Comparison of ENCODE assay signal across 18 cellular contexts in the genomic region with DNA sequence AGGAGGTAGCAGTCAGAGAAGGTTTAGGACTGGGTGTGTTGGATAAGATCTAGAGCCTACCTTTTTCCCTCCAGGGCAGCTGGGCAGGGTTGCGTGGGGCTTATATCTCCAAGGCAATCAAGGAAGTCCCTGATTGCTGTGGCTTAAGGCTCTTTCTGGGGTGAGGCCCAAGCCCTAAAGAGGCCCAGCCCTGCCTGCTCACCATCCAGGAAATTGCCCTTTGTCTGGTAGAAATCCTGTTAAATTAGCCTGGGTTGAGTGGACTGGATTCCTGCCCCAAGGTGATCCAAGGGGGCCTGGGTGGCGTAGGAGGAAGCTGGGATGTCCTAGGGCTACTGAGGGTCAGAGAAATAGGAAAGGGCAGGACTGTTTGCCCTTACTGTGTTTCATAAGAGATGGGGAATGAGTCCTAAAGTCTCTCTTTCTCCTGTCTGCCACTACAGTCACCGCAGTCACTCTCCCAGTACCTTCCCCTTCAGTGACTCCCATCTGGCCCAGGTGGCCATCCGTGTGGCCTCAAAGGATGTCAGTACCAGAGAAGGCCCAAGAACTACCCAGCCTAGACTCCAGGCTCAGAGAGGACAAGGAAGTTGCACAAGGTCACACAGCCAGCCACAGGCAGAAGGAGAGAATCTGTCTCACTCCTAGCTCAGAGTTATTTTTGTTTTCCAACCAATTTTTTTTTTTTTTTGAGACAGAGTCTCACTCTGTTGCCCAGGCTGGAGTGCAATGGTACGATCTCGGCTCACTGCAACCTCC. TPM values are rescaled to one million over a fixed set of nuclear protein-coding genes. Genes with fewer than 3 reads are reported as not detected.
A peak's percentile ranks its signal among the peaks of the same experiment; 100 is the strongest.
DNase-seq lines count a peak whose midpoint lies in the region; ATAC-seq, FAIRE-seq and TF ChIP-seq lines count a peak whose summit lies in the region.
"Had no signal": no experiment of that assay in that cellular context is flagged by ENCODE, and none has a peak within 500 bp of the region (broad histone marks: within the 10 kb centered on the region; RNA-seq: fewer than 3 reads in every experiment).

No MANE protein-coding gene starts in this region.

- TF ChIP-seq RAD21 in HepG2 (CRISPR knock-in tag; IDR thresholded peaks at IDR 0.05): no peak

- TF ChIP-seq POLR2A in HepG2 (IDR thresholded peaks at IDR 0.05; ENCODE audit: insufficient read depth in 1 of 2, low read depth in 2 of 2, low read length in 2 of 2): no peak
- TF ChIP-seq POLR2A in right lobe of liver (IDR thresholded peaks at IDR 0.05): no peak
- no peak for TF ChIP-seq POLR2A in erythroblast (IDR thresholded peaks at IDR 0.05; ENCODE audit: low read length)
- TF ChIP-seq POLR2A in spleen (IDR thresholded peaks at IDR 0.05): no peak

- CTCF ChIA-PET in HepG2 (lab: Yijun Ruan, JAX; ENCODE audit: low intra/inter-chr PET ratio, low total read pairs): no interaction called here

- DNase-seq in HepG2 (ENCODE audit: low spot score) (no peak), right lobe of liver (no peak), kidney tubule cell (ENCODE audit: low spot score) (peak; percentile 42), erythroblast (lab: John Stamatoyannopoulos, UW) (no peak), spleen (no peak)
- DNase-seq in stimulated activated CD4-positive, alpha-beta T cell treated with anti-CD3 and anti-CD28 coated beads, Interleukin-15, amount 100 ng/mL, for 24 hours: no peak
- DNase-seq: activated gamma-delta T cell treated with Interleukin-2 at 50 U/mL for 16 hours; Calu3; effector memory CD4-positive, alpha-beta T cell; head of caudate nucleus; left ventricle myocardium inferior; NCI-H1694 treated with DMSO at 0.1 percent for 48 hours; NCI-H69; SJCRH30 had no signal

- WGBS in HepG2 (ENCODE audit: low lambda C conversion rate): 48% methylated on average over 4 of the region's 6 CpGs
- 93% methylated on average over 2 of the region's 6 CpGs for WGBS in right lobe of liver (ENCODE audit: insufficient coverage, low coverage, low lambda C conversion rate, missing lambda C conversion rate)
- WGBS in spleen, 5 donors: 72 to 84% (median 77%) methylated on average over 5 to 6 of the region's 6 CpGs

- H3K36me3 Mint-ChIP-seq in activated T-helper 17 cell treated with anti-CD3 and anti-CD28 coated beads, Interleukin-2, amount 50 U/mL, for 72 hours (ENCODE audit: low read depth): no peaks in the 10 kb centered on the region
- H3K36me3 Mint-ChIP-seq: brain had no signal

- H3K9me3 Mint-ChIP-seq in activated T-helper 17 cell treated with anti-CD3 and anti-CD28 coated beads, Interleukin-2, amount 50 U/mL, for 72 hours: no peaks in the 10 kb centered on the region

- H3K27ac Mint-ChIP-seq in activated T-helper 17 cell treated with anti-CD3 and anti-CD28 coated beads, Interleukin-2, amount 50 U/mL, for 72 hours: peak overlapping the region; percentile 32

- in situ Hi-C loops in HepG2 (cut with HindIII; ENCODE audit: extremely low pct_ligation_motif_present, low pct_unique_long_range_greater_than_20kb): no loop called here

- H3K9me3 ChIP-seq in HepG2 (ENCODE audit: low read length): no peaks in the 10 kb centered on the region
- no peaks in the 10 kb centered on the region for H3K9me3 ChIP-seq in right lobe of liver
- H3K9me3 ChIP-seq in spleen: no peaks in the 10 kb centered on the region
- H3K9me3 ChIP-seq: left ventricle myocardium inferior, SJCRH30 had no signal

- no peak overlapping the region for H3K4me3 Mint-ChIP-seq in activated T-helper 17 cell treated with anti-CD3 and anti-CD28 coated beads, Interleukin-2, amount 50 U/mL, for 72 hours
- H3K4me3 Mint-ChIP-seq: brain had no signal

- TF ChIP-seq EP300 in HepG2 (IDR thresholded peaks at IDR 0.05; ENCODE audit: low read depth in 2 of 2, low read length in 2 of 2) (no peak), HepG2 (CRISPR knock-in tag; IDR thresholded peaks at IDR 0.05; ENCODE audit: borderline replicate concordance) (no peak)

- H4K20me1 ChIP-seq in HepG2 (ENCODE audit: insufficient read depth, low read length): no peaks in the 10 kb centered on the region

- H2AFZ ChIP-seq in HepG2 (ENCODE audit: low read length): no peak overlapping the region

- H3K4me1 ChIP-seq in HepG2 (ENCODE audit: insufficient read depth, low read length) (peaks cover 8% of the 10 kb centered on the region; the same call in 1 of the 2 replicates), right lobe of liver (no peaks in the 10 kb centered on the region), spleen (peaks cover 0 to 12% (median 0%) of the 10 kb centered on the region in 6 donors)
- H3K4me1 ChIP-seq: left ventricle myocardium inferior had no signal

- H3K4me1 Mint-ChIP-seq in activated T-helper 17 cell treated with anti-CD3 and anti-CD28 coated beads, Interleukin-2, amount 50 U/mL, for 72 hours: no peaks in the 10 kb centered on the region

- POLR2A ChIA-PET in HepG2 (lab: Yijun Ruan, JAX): no interaction called here

- H3K27ac ChIP-seq in HepG2 (ENCODE audit: extremely low read length, insufficient read depth, low read length) (no peak overlapping the region), right lobe of liver (no peak overlapping the region), spleen (no peak overlapping the region)
- H3K27ac ChIP-seq: left ventricle myocardium inferior, SJCRH30, skin epidermis had no signal

- no peak for FAIRE-seq in HepG2 (lab: Jason Lieb, UNC)

- no peaks in the 10 kb centered on the region for H3K27me3 Mint-ChIP-seq in activated T-helper 17 cell treated with anti-CD3 and anti-CD28 coated beads, Interleukin-2, amount 50 U/mL, for 72 hours

- H3K27me3 ChIP-seq in HepG2 (ENCODE audit: control insufficient read depth in 1 of 2, insufficient read depth in 2 of 2, low read length in 2 of 2): no peaks in the 10 kb centered on the region; a peak in 1 of 5 replicates
- no peaks in the 10 kb centered on the region for H3K27me3 ChIP-seq in right lobe of liver
- no peaks in the 10 kb centered on the region for H3K27me3 ChIP-seq in spleen (replicated peaks in 1 of 7)
- H3K27me3 ChIP-seq: SJCRH30 had no signal

- BruUV-seq in HepG2 (replicated peaks; lab: Mats Ljungman, UMichigan): no TSS peak

- intact Hi-C loops in HepG2 (cut with micrococcal nuclease; ENCODE audit: unreplicated experiment) (no loop called here), right lobe of liver (cut with DNase I) (loop anchor here in 1 of 2 donors (10.0 kb wide), 1 partner anchor 166 kb away; no protein-coding TSS in a partner anchor), spleen (cut with DNase I; ENCODE audit: low total_unique reads) (loop anchor here (10.0 kb wide), 1 partner anchor 54 kb away; no protein-coding TSS in a partner anchor)

- no peak overlapping the region for H3K9ac ChIP-seq in HepG2 (ENCODE audit: insufficient read depth, low read depth, low read length)

- H3K4me3 ChIP-seq in HepG2 (replicated peaks in 1 of 3; ENCODE audit: insufficient read depth in 1 of 3, low read depth in 2 of 3, low read length in 3 of 3): no peak overlapping the region
- H3K4me3 ChIP-seq in right lobe of liver: no peak overlapping the region
- no peak overlapping the region for H3K4me3 ChIP-seq in spleen
- H3K4me3 ChIP-seq: left ventricle myocardium inferior, SJCRH30, skin epidermis had no signal

- no peaks in the 10 kb centered on the region for H3K79me2 ChIP-seq in HepG2 (ENCODE audit: insufficient read depth, low read length)

- H3K4me2 ChIP-seq in HepG2 (ENCODE audit: low read depth, low read length): no peak overlapping the region

- no peaks in the 10 kb centered on the region for H3K36me3 ChIP-seq in HepG2 (replicated peaks in 1 of 2; ENCODE audit: control insufficient read depth in 1 of 2, insufficient read depth in 2 of 2, low read length in 2 of 2)
- H3K36me3 ChIP-seq in right lobe of liver: no peaks in the 10 kb centered on the region
- no peaks in the 10 kb centered on the region for H3K36me3 ChIP-seq in spleen
- H3K36me3 ChIP-seq: left ventricle myocardium inferior, SJCRH30 had no signal

- ATAC-seq in HepG2: no peak
- ATAC-seq in right lobe of liver: no peak
- no peak for ATAC-seq in activated T-helper 17 cell treated with anti-CD3 and anti-CD28 coated beads, Interleukin-2, amount 50 U/mL, for 72 hours (replicated peaks)
- no peak for ATAC-seq in GM18519 (IDR thresholded peaks at IDR 0.05; ENCODE audit: low FRiP score, unreplicated experiment)

- TF ChIP-seq CTCF in HepG2 (CRISPR knock-in tag; IDR thresholded peaks at IDR 0.05): no peak
- no peak for TF ChIP-seq CTCF in right lobe of liver (IDR thresholded peaks at IDR 0.05)
- no peak for TF ChIP-seq CTCF in spleen (IDR thresholded peaks at IDR 0.05 in 8 of 11, conservative IDR thresholded peaks at IDR 0.05 in 3 of 11)

RNA-seq across cellular contexts. Expression of a gene that starts 25.8 kb away (rescaled TPM):
- total RNA-seq in HepG2 (2016; rRNA removed; fragmentation: Illumina TruSeq; extraction: Trizol) (not detected in 2 replicates), right lobe of liver (100 to 1,000 TPM in 3 of 6 experiments, 10 to 100 TPM in 3; 44.3 to 292 (median 113) TPM), spleen (1 to 10 TPM in 6 of 7 donors, under 1 TPM in 1; 0.88 to 7.1 (median 4.2) TPM)
- total RNA-seq in HepG2 (2016; cell fraction: cytosol; rRNA removed; fragmentation: Illumina TruSeq; extraction: Trizol; ENCODE audit: low read depth): not detected in 2 replicates
- total RNA-seq in HepG2 (2016; cell fraction: insoluble cytoplasmic fraction; rRNA removed; fragmentation: Illumina TruSeq; extraction: Trizol): 0.11 TPM in 1 of 2 replicates, not detected in the other
- not detected in 2 replicates for total RNA-seq in HepG2 (2016; cell fraction: membrane; rRNA removed; fragmentation: Illumina TruSeq; extraction: Trizol)
- not detected in 2 replicates for total RNA-seq in HepG2 (2016; cell fraction: nucleus; rRNA removed; fragmentation: Illumina TruSeq; extraction: Trizol)
- polyA plus RNA-seq in HepG2 (2011; rRNA removed) (0.05 and 0.08 TPM in 2 replicates), spleen (1 to 10 TPM; 1.8 to 4.1 (median 2.2) TPM)
- polyA plus RNA-seq in HepG2 (2011; cell fraction: cytosol; rRNA removed): not detected in 2 replicates
- 0.13 TPM in 1 of 2 replicates, not detected in the other for polyA plus RNA-seq in HepG2 (2011; cell fraction: nucleus; rRNA removed)
- not detected in 2 replicates for polyA plus RNA-seq in HepG2 (2012)
- polyA plus RNA-seq in HepG2 (2016; cell fraction: cytosol; fragmentation: Illumina TruSeq; extraction: Trizol; ENCODE audit: low read depth): not detected in 2 replicates
- polyA plus RNA-seq in HepG2 (2016; cell fraction: insoluble cytoplasmic fraction; fragmentation: Illumina TruSeq; extraction: Trizol; ENCODE audit: low read depth): not detected in 2 replicates
- not detected in 2 replicates for polyA plus RNA-seq in HepG2 (2016; cell fraction: membrane; fragmentation: Illumina TruSeq; extraction: Trizol; ENCODE audit: low read depth)
- polyA plus RNA-seq in HepG2 (2016; cell fraction: nucleus; fragmentation: Illumina TruSeq; extraction: Trizol; ENCODE audit: insufficient read depth, low read depth): not detected in 2 replicates
- polyA minus RNA-seq in HepG2 (2011; rRNA and poly(A)+ RNA removed; ENCODE audit: low replicate concordance): 0.06 and 0.16 TPM in 2 replicates
- not detected in 2 replicates for polyA minus RNA-seq in HepG2 (2011; cell fraction: cytosol; rRNA and poly(A)+ RNA removed)
- polyA minus RNA-seq in HepG2 (2011; cell fraction: nucleus; rRNA and poly(A)+ RNA removed): not detected in 2 replicates
- total RNA-seq in activated T-helper 17 cell treated with anti-CD3 and anti-CD28 coated beads, Interleukin-2, amount 50 U/mL, for 72 hours: 10 to 100 TPM in 1 of 2 donors, 1 to 10 TPM in 1; 8.1 to 10.3 TPM

RNA-seq across cellular contexts. Expression of a gene that starts 59.8 kb away (rescaled TPM):
- 174 and 228 TPM in 2 replicates for total RNA-seq in HepG2 (2016; rRNA removed; fragmentation: Illumina TruSeq; extraction: Trizol)
- total RNA-seq in HepG2 (2016; cell fraction: cytosol; rRNA removed; fragmentation: Illumina TruSeq; extraction: Trizol; ENCODE audit: low read depth): 20.2 and 22.6 TPM in 2 replicates
- 168 and 225 TPM in 2 replicates for total RNA-seq in HepG2 (2016; cell fraction: insoluble cytoplasmic fraction; rRNA removed; fragmentation: Illumina TruSeq; extraction: Trizol)
- total RNA-seq in HepG2 (2016; cell fraction: membrane; rRNA removed; fragmentation: Illumina TruSeq; extraction: Trizol): 60.4 and 63.8 TPM in 2 replicates
- total RNA-seq in HepG2 (2016; cell fraction: nucleus; rRNA removed; fragmentation: Illumina TruSeq; extraction: Trizol): 78.4 and 78.5 TPM in 2 replicates
- 166 and 195 TPM in 2 replicates for polyA plus RNA-seq in HepG2 (2011; rRNA removed)
- 133 and 166 TPM in 2 replicates for polyA plus RNA-seq in HepG2 (2011; cell fraction: cytosol; rRNA removed)
- 60.0 and 61.0 TPM in 2 replicates for polyA plus RNA-seq in HepG2 (2011; cell fraction: nucleus; rRNA removed)
- 141 and 150 TPM in 2 replicates for polyA plus RNA-seq in HepG2 (2012)
- 19.7 and 20.6 TPM in 2 replicates for polyA plus RNA-seq in HepG2 (2016; cell fraction: cytosol; fragmentation: Illumina TruSeq; extraction: Trizol; ENCODE audit: low read depth)
- 216 and 228 TPM in 2 replicates for polyA plus RNA-seq in HepG2 (2016; cell fraction: insoluble cytoplasmic fraction; fragmentation: Illumina TruSeq; extraction: Trizol; ENCODE audit: low read depth)
- 43.3 and 46.3 TPM in 2 replicates for polyA plus RNA-seq in HepG2 (2016; cell fraction: membrane; fragmentation: Illumina TruSeq; extraction: Trizol; ENCODE audit: low read depth)
- polyA plus RNA-seq in HepG2 (2016; cell fraction: nucleus; fragmentation: Illumina TruSeq; extraction: Trizol; ENCODE audit: insufficient read depth, low read depth): 84.0 and 90.0 TPM in 2 replicates
- polyA minus RNA-seq in HepG2 (2011; rRNA and poly(A)+ RNA removed; ENCODE audit: low replicate concordance): 144 and 148 TPM in 2 replicates
- polyA minus RNA-seq in HepG2 (2011; cell fraction: cytosol; rRNA and poly(A)+ RNA removed): 105 and 109 TPM in 2 replicates
- 77.9 and 90.9 TPM in 2 replicates for polyA minus RNA-seq in HepG2 (2011; cell fraction: nucleus; rRNA and poly(A)+ RNA removed)
- total RNA-seq in right lobe of liver: 100 to 1,000 TPM in 5 of 6 experiments, 10 to 100 TPM in 1; 93.1 to 152 (median 128) TPM
- total RNA-seq in activated T-helper 17 cell treated with anti-CD3 and anti-CD28 coated beads, Interleukin-2, amount 50 U/mL, for 72 hours: 100 to 1,000 TPM; 405 to 687 TPM
- total RNA-seq in spleen: 100 to 1,000 TPM; 241 to 608 (median 402) TPM
- 100 to 1,000 TPM; 124 to 200 (median 182) TPM for polyA plus RNA-seq in spleen
